34 cellular contexts compared by ENCODE assay signal in genomic region chr4:182488886-182489285, GRCh38.
"Had no signal": no experiment of that assay in that cellular context is flagged by ENCODE, and none has a peak within 500 bp of the region (broad histone marks: within the 10 kb centered on the region; RNA-seq: fewer than 3 reads in every experiment).

No MANE protein-coding gene starts in this region.

- H3K36me3 ChIP-seq: adrenal gland, breast epithelium, MG63 had no signal

- H3K27me3 ChIP-seq: adrenal gland, body of pancreas, breast epithelium, MG63 had no signal

- H3K4me1 ChIP-seq: body of pancreas, breast epithelium had no signal

- FAIRE-seq: astrocyte had no signal

- H3K9me3 ChIP-seq: adrenal gland, body of pancreas, breast epithelium, MG63 had no signal

- H3K4me3 ChIP-seq: adrenal gland, body of pancreas, breast epithelium, MG63 had no signal

- DNase-seq: activated B cell treated with CpG ODN at 0.5 μM for 24 hours; activated CD4-positive, alpha-beta memory T cell treated with anti-CD3 and anti-CD28 coated beads for 36 hours; activated CD4-positive, alpha-beta T cell treated with anti-CD3 and anti-CD28 coated beads for 4 hours; activated CD4-positive, alpha-beta T cell treated with anti-CD3 and anti-CD28 coated beads, Interleukin-2, amount 50 U/mL, for 1 hour; activated CD4-positive, CD25-positive, alpha-beta regulatory T cell treated with anti-CD3 and anti-CD28 coated beads, Interleukin-2, amount 50 U/mL, for 72 hours; activated CD8-positive, alpha-beta memory T cell treated with anti-CD3 and anti-CD28 coated beads, Interleukin-2, amount 50 U/mL, for 4 hours; activated gamma-delta T cell treated with Interleukin-2 at 50 U/mL for 16 hours; activated naive CD4-positive, alpha-beta T cell treated with anti-CD3 and anti-CD28 coated beads for 36 hours; activated T-cell treated with anti-CD3 and anti-CD28 coated beads for 4 hours; activated T-cell treated with anti-CD3 and anti-CD28 coated beads, Interleukin-2, amount 50 U/mL, for 4 hours; adrenal gland; body of pancreas; Karpas-422; KBM-7; MG63; NCI-H1048; NCI-H1436; NCI-H1694; NCI-H1930; NCI-H2081 treated with DMSO at 0.1 percent for 48 hours; NCI-H226; NCI-H446 treated with DMSO at 0.1 percent for 48 hours; NCI-H524; NCI-H69; NCI-H82; Right ventricle myocardium superior; SW 1271; T-helper 1 cell; T-helper 2 cell; T-helper 9 cell had no signal

- ATAC-seq: activated naive CD4-positive, alpha-beta T cell treated with anti-CD3 and anti-CD28 coated beads, Interleukin-2, amount 50 U/mL, for 72 hours; activated T-cell treated with anti-CD3 and anti-CD28 coated beads, Interleukin-2, amount 50 U/mL, for 4 hours; body of pancreas had no signal

- H3K27ac ChIP-seq: adrenal gland, body of pancreas, breast epithelium, VCaP had no signal
